20 cellular contexts compared by ENCODE assay signal in genomic region chrX:16162391-16162790, GRCh38. TPM values are rescaled to one million over a fixed set of nuclear protein-coding genes. Genes with fewer than 3 reads are reported as not detected.
DNase-seq lines count a peak whose midpoint lies in the region; ATAC-seq and TF ChIP-seq lines count a peak whose summit lies in the region.
"Had no signal": no experiment of that assay in that cellular context is flagged by ENCODE, and none has a peak within 500 bp of the region (broad histone marks: within the 10 kb centered on the region; RNA-seq: fewer than 3 reads in every experiment).

No MANE protein-coding gene starts in this region.

- peaks cover 18% of the 10 kb centered on the region for H3K4me1 Mint-ChIP-seq in GM23338
- H3K4me1 Mint-ChIP-seq: CD14-positive monocyte; CD4-positive, alpha-beta memory T cell had no signal

- H3K27me3 Mint-ChIP-seq in GM23338 (ENCODE audit: insufficient read depth, low read depth, poor library complexity) = peaks cover 2% of the 10 kb centered on the region

- H3K4me1 ChIP-seq in GM23338 (ENCODE audit: insufficient read depth) (no peaks in the 10 kb centered on the region), HUES48 (ENCODE audit: control insufficient read depth, insufficient read depth, low read length) (peaks cover 37% of the 10 kb centered on the region), RWPE2 (ENCODE audit: insufficient read depth, poor library complexity, severe bottlenecking) (peaks cover 10% of the 10 kb centered on the region), mesendoderm (ENCODE audit: control insufficient read depth, low read depth, low read length) (no peaks in the 10 kb centered on the region), tibial artery (no peaks in the 10 kb centered on the region)
- H3K4me1 ChIP-seq: BLaER1 had no signal

- H3K9me3 ChIP-seq in HUES48 (ENCODE audit: control insufficient read depth, insufficient read depth, low read length) (no peaks in the 10 kb centered on the region), RWPE2 (ENCODE audit: severe bottlenecking) (no peaks in the 10 kb centered on the region), tibial artery (peaks cover 0 to under 1% (median 0%) of the 10 kb centered on the region in 3 donors)
- H3K9me3 ChIP-seq: BLaER1 had no signal

- H2AK5ac ChIP-seq in mesendoderm (ENCODE audit: low read length) = no peak overlapping the region

- H3K9me3 Mint-ChIP-seq in GM23338 = no peaks in the 10 kb centered on the region

- no peaks in the 10 kb centered on the region for H3K79me1 ChIP-seq in mesendoderm (ENCODE audit: low read length)

- H3K23ac ChIP-seq in mesendoderm (ENCODE audit: low read length) = no peak overlapping the region

- H3K4ac ChIP-seq in mesendoderm (ENCODE audit: low read depth, low read length) = no peak overlapping the region

- peaks cover 15% of the 10 kb centered on the region; the same call in 2 of the 3 replicates for H3K36me3 Mint-ChIP-seq in GM23338 (ENCODE audit: low read depth)
- H3K36me3 Mint-ChIP-seq: CD14-positive monocyte; CD4-positive, alpha-beta memory T cell had no signal

- H3K4me2 ChIP-seq in GM23338 = no peak overlapping the region
- H3K4me2 ChIP-seq in mesendoderm (ENCODE audit: low read length) = no peak overlapping the region
- H3K4me2 ChIP-seq: BLaER1 had no signal

- H3K4me3 ChIP-seq in GM23338 = no peak overlapping the region
- no peak overlapping the region for H3K4me3 ChIP-seq in HUES48 (ENCODE audit: low read depth, low read length)
- no peak overlapping the region for H3K4me3 ChIP-seq in RWPE2 (ENCODE audit: severe bottlenecking)
- no peak overlapping the region for H3K4me3 ChIP-seq in mesendoderm (ENCODE audit: low read length)
- H3K4me3 ChIP-seq in tibial artery = no peak overlapping the region
- H3K4me3 ChIP-seq in coronary artery = no peak overlapping the region
- H3K4me3 ChIP-seq: BLaER1, GM23248 had no signal

- H3K18ac ChIP-seq in mesendoderm (ENCODE audit: low read length) = no peak overlapping the region

- no peak overlapping the region for H3K56ac ChIP-seq in mesendoderm (ENCODE audit: low read length)

- no peak for TF ChIP-seq CTCF in GM23338 (conservative IDR thresholded peaks at IDR 0.05; ENCODE audit: low read depth in 2 of 2)
- no peak for TF ChIP-seq CTCF in RWPE2 (IDR thresholded peaks at IDR 0.05; ENCODE audit: poor library complexity, severe bottlenecking)
- no peak for TF ChIP-seq CTCF in tibial artery (IDR thresholded peaks at IDR 0.05)
- no peak for TF ChIP-seq CTCF in coronary artery (IDR thresholded peaks at IDR 0.05)

- no peak overlapping the region for H2AFZ ChIP-seq in GM23338
- H2AFZ ChIP-seq: GM23248 had no signal

- H3K27ac ChIP-seq in GM23338 (ENCODE audit: low read depth) (peak overlapping the region; percentile 84), HUES48 (ENCODE audit: low read depth, low read length) (peak overlapping the region; percentile 59), RWPE2 (ENCODE audit: poor library complexity, severe bottlenecking) (peak overlapping the region; percentile 93), mesendoderm (ENCODE audit: low read depth, low read length) (no peak overlapping the region), tibial artery (no peak overlapping the region), coronary artery (no peak overlapping the region)
- H3K27ac ChIP-seq: BLaER1, GM23248 had no signal

- H2BK5ac ChIP-seq in mesendoderm (ENCODE audit: low read length) = no peak overlapping the region

- H3K27ac Mint-ChIP-seq in GM23338 = no peak overlapping the region
- H3K27ac Mint-ChIP-seq: CD14-positive monocyte; CD4-positive, alpha-beta memory T cell had no signal

- H3K9ac ChIP-seq in HUES48 (ENCODE audit: low read depth, low read length) = no peak overlapping the region
- no peak overlapping the region for H3K9ac ChIP-seq in mesendoderm (ENCODE audit: low read length)
- H3K9ac ChIP-seq: BLaER1, GM23248 had no signal

- H3K4me3 Mint-ChIP-seq in GM23338 = no peak overlapping the region
- H3K4me3 Mint-ChIP-seq: CD14-positive monocyte; CD4-positive, alpha-beta memory T cell had no signal

- no peaks in the 10 kb centered on the region for H4K20me1 ChIP-seq in GM23338 (replicated peaks; ENCODE audit: insufficient read depth)
- H4K20me1 ChIP-seq: BLaER1 had no signal

- no CpG with 5 or more reads among the region's 5 CpGs for WGBS in mesendoderm (ENCODE audit: extremely low coverage, insufficient coverage, low lambda C conversion rate)

- H2BK120ac ChIP-seq in mesendoderm (ENCODE audit: low read depth, low read length) = no peak overlapping the region

- H3K36me3 ChIP-seq in GM23338 (ENCODE audit: insufficient read depth) (no peaks in the 10 kb centered on the region), HUES48 (ENCODE audit: control insufficient read depth, insufficient read depth, low read length) (peaks cover 55% of the 10 kb centered on the region), RWPE2 (ENCODE audit: low read depth) (no peaks in the 10 kb centered on the region), mesendoderm (ENCODE audit: control insufficient read depth, insufficient read depth, low read length) (peaks cover 7% of the 10 kb centered on the region), tibial artery (no peaks in the 10 kb centered on the region)
- H3K36me3 ChIP-seq: BLaER1 had no signal

- peak; percentile 57 for ATAC-seq in GM23338
- no peak for ATAC-seq in RWPE2 (ENCODE audit: low read depth)
- no peak for ATAC-seq in GM21360 (IDR thresholded peaks at IDR 0.05; ENCODE audit: unreplicated experiment)
- ATAC-seq: HepG2 had no signal

- H4K5ac ChIP-seq in mesendoderm (ENCODE audit: low read length) = no peak overlapping the region

- intact Hi-C loops in tibial artery (cut with DNase I; ENCODE audit: low total_unique reads) = no loop called here

- DNase-seq in GM23338 (ENCODE audit: low spot score) (peak; percentile 27), RWPE2 (ENCODE audit: low spot score) (no peak), mesendoderm (peak; percentile 40), tibial artery (no peak), coronary artery (ENCODE audit: low spot score) (no peak)
- DNase-seq: 8988T; CD4-positive, alpha-beta memory T cell; DMS153; DMS79; GF-D8; GM23248; KG1 had no signal

- no peak overlapping the region for H4K8ac ChIP-seq in mesendoderm (ENCODE audit: low read depth, low read length)

- no peaks in the 10 kb centered on the region for H3K79me2 ChIP-seq in GM23338 (replicated peaks; ENCODE audit: insufficient read depth)
- H3K79me2 ChIP-seq in mesendoderm (ENCODE audit: control insufficient read depth, insufficient read depth, low read length) = no peaks in the 10 kb centered on the region

- H3K27me3 ChIP-seq in GM23338 (ENCODE audit: insufficient read depth) (no peaks in the 10 kb centered on the region), HUES48 (ENCODE audit: control insufficient read depth, insufficient read depth, low read length) (no peaks in the 10 kb centered on the region), RWPE2 (ENCODE audit: insufficient read depth, poor library complexity, severe bottlenecking) (no peaks in the 10 kb centered on the region), mesendoderm (ENCODE audit: insufficient read depth, low read length, poor library complexity) (no peaks in the 10 kb centered on the region), tibial artery (no peaks in the 10 kb centered on the region)

- H3F3A ChIP-seq in GM23338 (replicated peaks; ENCODE audit: low read depth) = no peaks in the 10 kb centered on the region

- no peak overlapping the region for H2BK15ac ChIP-seq in mesendoderm (replicated peaks; ENCODE audit: low read depth)

- no peaks in the 10 kb centered on the region for H3K9me2 ChIP-seq in GM23338 (ENCODE audit: insufficient read depth)

RNA-seq across cellular contexts. Expression of gene MAGEB17, which starts 4.9 kb away (rescaled TPM):
- total RNA-seq in GM23338 (2014; rRNA removed; shearing (Covaris generic)) = 0.14 and 2.2 TPM in 2 replicates
- polyA plus RNA-seq in GM23338 (2016; fragmentation: Nextera tagmentation; extraction: Ambion mirVana) = 0.42 and 0.56 TPM in 2 replicates
- 0.20 TPM for polyA plus RNA-seq in mesendoderm (2013, experiment 1 of 2)
- 0.28 TPM for polyA plus RNA-seq in mesendoderm (2013, experiment 2 of 2)
- total RNA-seq: A673; CD4-positive, alpha-beta memory T cell; Daoy; GM23248; HepG2; HT-29 had no signal
- polyA plus RNA-seq: CD14-positive monocyte; CD4-positive, alpha-beta memory T cell; GM23248; HepG2 had no signal

RNA-seq across cellular contexts. Expression of gene GRPR, which starts 39.0 kb away (rescaled TPM):
- total RNA-seq in GM23338 (2014; rRNA removed; shearing (Covaris generic)) = 14.3 and 16.5 TPM in 2 replicates
- polyA plus RNA-seq in GM23338 (2016; fragmentation: Nextera tagmentation; extraction: Ambion mirVana) = 9.5 and 13.4 TPM in 2 replicates
- 13.1 TPM for polyA plus RNA-seq in mesendoderm (2013, experiment 1 of 2)
- 14.5 TPM for polyA plus RNA-seq in mesendoderm (2013, experiment 2 of 2)
- total RNA-seq: Daoy, GM23248, HT-29 had no signal

Comparison
In these comparisons a context has a peak if more than half of its experiments do, and no peak if none do; other contexts are left out.
1. DNase-seq: peak in GM23338 (single experiment) and mesendoderm (single experiment); none in RWPE2 (single experiment), tibial artery (0 of 2) and coronary artery (single experiment).
2. H3K27ac ChIP-seq: peak in GM23338 (single experiment), HUES48 (single experiment) and RWPE2 (single experiment); none in mesendoderm (single experiment), tibial artery (0 of 2) and coronary artery (0 of 2).